ENCODE assay signal across 8 cellular contexts in genomic region chr15:64095795-64096485, GRCh38. TPM values are rescaled to one million over a fixed set of nuclear protein-coding genes. Genes with fewer than 3 reads are reported as not detected.
A peak's percentile ranks its signal among the peaks of the same experiment; 100 is the strongest.
DNase-seq lines count a peak whose midpoint lies in the region; ATAC-seq and TF ChIP-seq lines count a peak whose summit lies in the region.

Gene SNX1 (plus strand): TSS chr15:64095982. CDS start chr15:64096014, 32 bp downstream.

- peak; percentile 51 for ATAC-seq in HG02798 (IDR thresholded peaks at IDR 0.05; ENCODE audit: poor library complexity, unreplicated experiment)

- H3K14ac ChIP-seq in trophoblast cell (ENCODE audit: low read length) = peak within 1 kb of the TSS; percentile 52

- peak within 1 kb of the TSS; percentile 62 for H2AFZ ChIP-seq in trophoblast cell (ENCODE audit: insufficient read depth, low read length, poor library complexity)

- 1 to 3% (median 1%) methylated on average over 9 to 63 of the region's 63 CpGs for WGBS in adrenal gland, 4 donors
- WGBS in trophoblast cell (ENCODE audit: extremely low coverage, insufficient coverage, insufficient read length) = no CpG with 5 or more reads among the region's 63 CpGs

- H2BK5ac ChIP-seq in trophoblast cell (ENCODE audit: low read depth, low read length, poor library complexity) = peak within 1 kb of the TSS; percentile 16

- CTCF ChIA-PET in GM10248 (lab: Yijun Ruan, JAX) = interaction anchor here (4.5 to 7.1 kb wide), 2 partner anchors 15 to 57 kb away, joined by 18 to 33 read pairs; partner anchors contain the start of gene SNX22

- peak within 1 kb of the TSS; percentile 96 for H3K4me2 ChIP-seq in trophoblast cell (ENCODE audit: low read length)

- peak within 1 kb of the TSS; percentile 87 for H3K9ac ChIP-seq in trophoblast cell (ENCODE audit: low read length)

- no peaks in the 10 kb centered on the region for H3K9me3 ChIP-seq in adrenal gland (replicated peaks in 1 of 3)
- H3K9me3 ChIP-seq in trophoblast cell (ENCODE audit: insufficient read depth, low read depth, low read length) = no peaks in the 10 kb centered on the region
- no peaks in the 10 kb centered on the region for H3K9me3 ChIP-seq in tibial artery

- peak within 1 kb of the TSS; percentile 59 for H3K23ac ChIP-seq in trophoblast cell (ENCODE audit: low read length)

- peak within 1 kb of the TSS; percentile 12 for H3K18ac ChIP-seq in trophoblast cell (ENCODE audit: low read length)

- H4K12ac ChIP-seq in trophoblast cell (ENCODE audit: low read depth, low read length) = peak within 1 kb of the TSS; percentile 10

- peaks cover 6% of the 10 kb centered on the region for H3K79me2 ChIP-seq in trophoblast cell (ENCODE audit: control insufficient read depth, insufficient read depth, low read length, poor library complexity)

- H4K8ac ChIP-seq in trophoblast cell (ENCODE audit: low read depth, low read length) = peak within 1 kb of the TSS; percentile 83

- H3K4ac ChIP-seq in trophoblast cell (ENCODE audit: low read depth, low read length) = peak within 1 kb of the TSS; percentile 60

- no peak within 1 kb of the TSS for H2BK12ac ChIP-seq in trophoblast cell (ENCODE audit: low read length)

- TF ChIP-seq CTCF in GM10248 (IDR thresholded peaks at IDR 0.05; ENCODE audit: control extremely low read depth, extremely low read depth, low read depth, missing control alignments) = no peak
- peak in 3 of 6 experiments; percentile 10 to 50 (median 45) for TF ChIP-seq CTCF in adrenal gland (IDR thresholded peaks at IDR 0.05)
- peak in 1 of 2 experiments; percentile 31 for TF ChIP-seq CTCF in tibial artery (IDR thresholded peaks at IDR 0.05)

- H3K4me3 ChIP-seq in adrenal gland (peak within 1 kb of the TSS; percentile 76 to 95 (median 90)), trophoblast cell (ENCODE audit: low read depth, low read length) (peak within 1 kb of the TSS; percentile 84), tibial artery (peak within 1 kb of the TSS; percentile 71 to 98)

- H3K36me3 ChIP-seq in adrenal gland (replicated peaks in 1 of 2) (no peaks in the 10 kb centered on the region), trophoblast cell (ENCODE audit: control insufficient read depth in 1 of 2, insufficient read depth in 2 of 2, low read length in 2 of 2) (peaks cover 0 to 2% of the 10 kb centered on the region in 2 experiments), tibial artery (no peaks in the 10 kb centered on the region)

- peak; percentile 93 for DNase-seq in GM10248 (ENCODE audit: extremely low spot score)
- peak; percentile 69 for DNase-seq in NCI-H1694 treated with DMSO at 0.1 percent for 48 hours (lab: John Stamatoyannopoulos, UW)
- peak; percentile 95 to 98 (median 96) for DNase-seq in adrenal gland
- DNase-seq in cardiac septum (ENCODE audit: low spot score) = peak; percentile 98
- DNase-seq in trophoblast cell = peak; percentile 91 to 96
- DNase-seq in tibial artery = peak; percentile 92 to 97

- no peaks in the 10 kb centered on the region for H3K27me3 ChIP-seq in adrenal gland
- H3K27me3 ChIP-seq in trophoblast cell (ENCODE audit: insufficient read depth, low read length) = no peaks in the 10 kb centered on the region
- no peaks in the 10 kb centered on the region for H3K27me3 ChIP-seq in tibial artery

- no peak within 1 kb of the TSS for H2BK120ac ChIP-seq in trophoblast cell (ENCODE audit: insufficient read depth, low read length, poor library complexity)

- peaks cover 53 to 62% of the 10 kb centered on the region in 2 donors for H3K4me1 ChIP-seq in adrenal gland (replicated peaks in 1 of 2)
- peaks cover 2 to 12% of the 10 kb centered on the region in 2 experiments for H3K4me1 ChIP-seq in trophoblast cell (ENCODE audit: control insufficient read depth in 1 of 2, insufficient read depth in 2 of 2, low read length in 2 of 2)
- H3K4me1 ChIP-seq in tibial artery = peaks cover 0 to 69% (median 38%) of the 10 kb centered on the region in 4 donors

- H3K27ac ChIP-seq in adrenal gland (peak within 1 kb of the TSS; percentile 83 to 96 (median 88)), trophoblast cell (ENCODE audit: low read depth, low read length) (no peak within 1 kb of the TSS), tibial artery (peak within 1 kb of the TSS; percentile 83 to 90)

- no peaks in the 10 kb centered on the region for H3K79me1 ChIP-seq in trophoblast cell (ENCODE audit: low read length)

- TF ChIP-seq POLR2A in adrenal gland (IDR thresholded peaks at IDR 0.05) = peak; percentile 85 to 92

- POLR2A ChIA-PET in GM10248 (lab: Yijun Ruan, JAX) = no interaction called here

- no peak within 1 kb of the TSS for H2AK5ac ChIP-seq in trophoblast cell (ENCODE audit: low read length)

- H4K91ac ChIP-seq in trophoblast cell (ENCODE audit: low read depth, low read length) = peak within 1 kb of the TSS; percentile 21

- intact Hi-C loops in T-helper 1 cell treated with Interleukin-12 subunit alpha and Interleukin-12 subunit beta and Interleukin-4 antibody, amounts not matched to agents 30 ng/mL and 1 ng/mL, for 36 hours (cut with micrococcal nuclease) = loop anchor here (1.0 to 2.0 kb wide), 6 partner anchors 57 to 1089 kb away; partner anchors contain the start of genes CLPX, LACTB, PCLAF and PIF1
- intact Hi-C loops in adrenal gland (cut with DNase I) = no loop called here
- intact Hi-C loops in cardiac septum (cut with DNase I) = loop anchor here (5.0 kb wide), 1 partner anchor 56 kb away; the partner anchor contains the start of gene SNX22
- intact Hi-C loops in tibial artery (cut with DNase I; ENCODE audit: low total_unique reads) = no loop called here

RNA-seq across cellular contexts. Expression of gene SNX1, which starts in this region (rescaled TPM):
- total RNA-seq in T-helper 1 cell treated with Interleukin-12 subunit alpha and Interleukin-12 subunit beta and Interleukin-4 antibody, amounts not matched to agents 30 ng/mL and 1 ng/mL, for 36 hours = 142 and 146 TPM in 2 replicates
- total RNA-seq in adrenal gland (100 to 1,000 TPM in 6 of 8 donors, 10 to 100 TPM in 2; 79.7 to 251 (median 145) TPM), cardiac septum (111 TPM)
- polyA plus RNA-seq in adrenal gland = 100 to 1,000 TPM in 1 of 3 donors, 10 to 100 TPM in 2; 69.3 to 119 (median 78.1) TPM
- polyA plus RNA-seq in trophoblast cell (2013) = 46.8 and 47.0 TPM in 2 replicates

Comparison
In these comparisons a context has a peak if more than half of its experiments do, and no peak if none do; other contexts are left out.
1. intact Hi-C loops: an anchor here in T-helper 1 cell treated with Interleukin-12 subunit alpha and Interleukin-12 subunit beta and Interleukin-4 antibody, amounts not matched to agents 30 ng/mL and 1 ng/mL, for 36 hours (1.0 to 2.0 kb wide) and cardiac septum (5.0 kb wide); none called in adrenal gland and tibial artery.